19 cellular contexts compared by ENCODE assay signal in the genomic region with DNA sequence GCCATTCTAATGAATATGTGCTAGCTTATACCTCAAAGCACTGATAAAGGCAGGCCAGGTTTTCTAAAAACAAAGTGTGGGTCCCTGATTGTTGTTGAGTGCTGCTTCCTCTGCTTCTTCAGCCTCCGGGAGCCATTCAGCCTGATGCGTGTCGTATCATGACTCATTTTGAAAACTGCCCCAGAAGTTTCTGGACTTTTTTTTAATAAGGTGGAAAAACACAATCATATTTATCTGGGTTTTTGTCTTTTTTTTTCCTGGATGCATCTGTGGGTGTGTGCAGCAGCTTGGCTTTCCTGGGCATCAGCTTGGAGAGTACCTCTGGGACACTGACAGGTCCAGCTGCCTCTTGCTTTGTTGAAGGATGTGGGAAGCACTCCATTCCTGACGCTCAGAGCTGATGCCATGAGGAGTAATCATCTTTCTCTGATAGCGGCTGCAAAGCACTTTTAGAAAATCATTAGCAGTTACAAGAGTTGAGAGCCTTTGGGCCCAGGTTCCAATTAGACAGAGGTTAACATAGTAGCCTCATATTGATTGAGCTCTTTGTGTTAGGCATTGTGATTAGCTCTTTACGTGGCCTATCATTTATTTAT.
"Had no signal": no experiment of that assay in that cellular context is flagged by ENCODE, and none has a peak within 500 bp of the region (broad histone marks: within the 10 kb centered on the region; RNA-seq: fewer than 3 reads in every experiment).

No MANE protein-coding gene starts in this region.

- H3K36me3 ChIP-seq: pancreas, right lobe of liver, suprapubic skin, tibial nerve had no signal

- H3K4me1 ChIP-seq: foreskin keratinocyte, right lobe of liver, tibial nerve had no signal

- H3K27me3 ChIP-seq: foreskin keratinocyte, pancreas, right lobe of liver, suprapubic skin, tibial nerve had no signal

- DNase-seq: activated CD4-positive, alpha-beta T cell treated with anti-CD3 and anti-CD28 coated beads for 1 hour; activated CD4-positive, alpha-beta T cell treated with anti-CD3 and anti-CD28 coated beads, Interleukin-2, amount 50 U/mL, for 1 hour; activated T-cell treated with anti-CD3 and anti-CD28 coated beads, Interleukin-2, amount 50 U/mL, for 24 hours; aorta; dermis blood vessel endothelial cell; effector CD8-positive, alpha-beta T cell; erythroblast; foreskin keratinocyte; hippocampal formation; pancreas; psoas muscle; right lobe of liver; stimulated activated CD4-positive, alpha-beta T cell treated with anti-CD3 and anti-CD28 coated beads, Interleukin-1b, Interleukin-23, amount 100 ng/mL, for 48 hours; stimulated activated naive CD8-positive, alpha-beta T cell treated with anti-CD3 and anti-CD28 coated beads, Interleukin-15, amount 100 ng/mL, for 72 hours had no signal

- H3K4me3 ChIP-seq: pancreas, psoas muscle, right lobe of liver, skin epidermis, suprapubic skin, tibial nerve had no signal

- H3K9me3 ChIP-seq: pancreas, psoas muscle, right lobe of liver, suprapubic skin, tibial nerve had no signal

- ATAC-seq: activated naive CD4-positive, alpha-beta T cell treated with anti-CD3 and anti-CD28 coated beads, Interleukin-2, amount 50 U/mL, for 72 hours; activated T-helper 17 cell treated with anti-CD3 and anti-CD28 coated beads, Interleukin-2, amount 50 U/mL, for 72 hours; foreskin keratinocyte; pancreas; psoas muscle; right lobe of liver; stimulated activated naive CD8-positive, alpha-beta T cell treated with anti-CD3 and anti-CD28 coated beads, Interleukin-15, amount 100 ng/mL, for 72 hours had no signal

- H3K27ac ChIP-seq: foreskin keratinocyte, pancreas, psoas muscle, right lobe of liver, skin epidermis, suprapubic skin, tibial nerve had no signal
